ENCODE assay signal across 21 cellular contexts in the genomic region with DNA sequence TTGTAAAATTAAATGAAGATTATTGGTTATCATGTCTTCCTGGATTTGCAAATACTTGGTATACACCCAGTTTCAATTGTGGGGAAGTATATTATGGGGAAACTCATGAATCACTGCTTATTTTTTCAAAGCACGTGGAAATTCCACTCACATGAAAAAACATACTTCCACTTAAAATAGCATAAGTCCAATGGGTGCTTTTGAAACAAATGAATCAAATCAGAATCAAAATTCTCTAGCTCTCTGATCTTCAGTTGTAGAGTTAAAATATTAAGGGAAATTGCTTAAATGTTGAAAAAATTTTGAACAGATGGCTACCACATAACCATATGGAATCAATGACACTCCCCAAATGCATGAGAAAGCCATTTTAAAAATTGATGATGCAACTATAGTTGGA.
"Had no signal": no experiment of that assay in that cellular context is flagged by ENCODE, and none has a peak within 500 bp of the region (broad histone marks: within the 10 kb centered on the region; RNA-seq: fewer than 3 reads in every experiment).

No MANE protein-coding gene starts in this region.

- H3K27ac ChIP-seq: colonic mucosa, neutrophil, stomach, thoracic aorta, transverse colon had no signal

- H3K36me3 ChIP-seq: colonic mucosa, neutrophil, stomach, thoracic aorta, transverse colon had no signal

- ATAC-seq: left lobe of liver; naive thymus-derived CD4-positive, alpha-beta T cell; right cardiac atrium had no signal

- H3K27ac Mint-ChIP-seq: naive thymus-derived CD4-positive, alpha-beta T cell; nephron progenitor cell had no signal

- H3K4me1 ChIP-seq: colonic mucosa, stomach, transverse colon had no signal

- H3K4me3 Mint-ChIP-seq: endodermal cell; naive thymus-derived CD4-positive, alpha-beta T cell; nephron progenitor cell had no signal

- H3K4me1 Mint-ChIP-seq: naive thymus-derived CD4-positive, alpha-beta T cell had no signal

- H3K9me3 ChIP-seq: colonic mucosa, neutrophil, stomach, thoracic aorta, transverse colon had no signal

- DNase-seq: colonic mucosa; dermis blood vessel endothelial cell; effector CD4-positive, alpha-beta T cell; endodermal cell; erythroblast; foreskin melanocyte; head of caudate nucleus; hippocampal formation; mammary epithelial cell; naive thymus-derived CD4-positive, alpha-beta T cell; nephron progenitor cell; right cardiac atrium; small intestine; stimulated activated CD4-positive, alpha-beta T cell treated with anti-CD3 and anti-CD28 coated beads, Interleukin-12 subunit alpha, Interleukin-12 subunit beta, amount 100 ng/mL, for 4 hours; stimulated activated naive CD4-positive, alpha-beta T cell; stomach; substantia nigra; transverse colon had no signal

- H3K36me3 Mint-ChIP-seq: naive thymus-derived CD4-positive, alpha-beta T cell had no signal

- H3K4me3 ChIP-seq: colonic mucosa, stomach, thoracic aorta, transverse colon had no signal

- H3K27me3 ChIP-seq: colonic mucosa, neutrophil, stomach, transverse colon had no signal
